Comparison of ENCODE assay signal across 1 cellular context in the genomic region with DNA sequence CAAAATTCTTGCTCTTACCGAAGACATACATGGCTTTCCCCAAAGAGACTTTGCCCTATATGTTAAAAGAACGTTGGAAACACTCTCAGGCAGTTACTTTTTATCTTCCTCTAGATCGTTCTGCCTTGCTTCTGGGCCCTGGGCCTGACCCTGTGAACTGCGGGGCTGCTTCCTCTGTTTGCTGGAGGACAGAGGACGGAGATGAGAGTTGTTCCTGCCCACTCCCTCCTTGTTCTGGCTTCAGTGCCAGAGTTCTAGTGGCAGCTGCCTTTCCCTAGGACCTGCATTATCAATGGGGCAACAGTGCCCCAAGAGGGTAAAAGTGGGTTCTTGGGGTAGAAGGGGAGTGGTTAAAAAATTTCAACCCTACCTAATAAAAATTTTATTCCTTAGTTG.
TF ChIP-seq lines count a peak whose summit lies in the region.

No MANE protein-coding gene starts in this region.

TF ChIP-seq in H1, 55 proteins besides CTCF, POLR2A, EP300 and RAD21:
- TF ChIP-seq SIX5 (IDR thresholded peaks at IDR 0.05; ENCODE audit: low read depth, low read length) (no peak), SAP30 (IDR thresholded peaks at IDR 0.05; ENCODE audit: insufficient read depth, insufficient replicate concordance, low read length) (no peak), GTF2F1 (IDR thresholded peaks at IDR 0.05; ENCODE audit: borderline replicate concordance, low read depth, low read length) (no peak), CEBPB (IDR thresholded peaks at IDR 0.05; ENCODE audit: low read depth, low read length) (no peak), CTBP2 (IDR thresholded peaks at IDR 0.05; ENCODE audit: borderline replicate concordance, insufficient read depth, insufficient read length, low read length) (no peak), EGR1 (IDR thresholded peaks at IDR 0.05; ENCODE audit: borderline replicate concordance, low read depth, low read length) (no peak), RFX5 (IDR thresholded peaks at IDR 0.05; ENCODE audit: borderline replicate concordance, low read depth, low read length) (no peak)
